ENCODE assay signal across 8 cellular contexts in the genomic region with DNA sequence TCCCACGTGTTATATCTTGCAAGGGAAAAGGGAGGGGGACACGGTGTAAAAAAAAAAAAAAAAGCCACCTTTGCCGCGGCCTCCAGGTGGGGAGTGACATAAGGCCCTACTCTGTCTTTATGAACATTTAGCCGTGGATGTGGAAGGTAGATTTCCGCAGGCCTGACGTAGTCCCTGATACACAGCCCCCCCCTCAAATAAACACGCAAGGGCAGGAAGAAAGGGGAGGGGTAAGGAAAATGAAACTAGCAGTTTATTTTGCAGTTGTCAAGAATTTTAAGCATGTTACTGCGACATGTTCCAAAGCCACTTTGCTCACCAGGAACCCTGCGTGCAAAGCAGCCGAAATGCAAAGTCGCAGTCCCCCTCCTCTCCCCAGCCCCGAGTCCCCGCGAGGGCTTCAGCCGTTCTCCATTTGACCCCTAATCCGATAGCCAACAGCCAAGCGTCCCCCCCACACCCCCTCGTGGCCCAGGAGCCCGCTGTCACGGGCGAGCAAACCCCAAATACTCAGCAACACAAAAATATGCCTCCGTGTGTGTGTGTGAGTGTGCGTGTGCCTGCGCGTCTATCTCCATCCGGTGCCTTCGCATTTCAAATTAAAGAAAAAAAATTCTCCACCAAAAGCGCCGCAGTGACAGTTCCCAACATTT. TPM values are rescaled to one million over a fixed set of nuclear protein-coding genes. Genes with fewer than 3 reads are reported as not detected.
A peak's percentile ranks its signal among the peaks of the same experiment; 100 is the strongest.
DNase-seq lines count a peak whose midpoint lies in the region; ATAC-seq and TF ChIP-seq lines count a peak whose summit lies in the region.

No MANE protein-coding gene starts in this region.

- peak overlapping the region; percentile 39 for H3K23ac ChIP-seq in neuronal stem cell (ENCODE audit: low read depth, low read length, poor library complexity)

- H3K9ac ChIP-seq in endodermal cell (ENCODE audit: extremely low read depth, low read length, poor library complexity, severe bottlenecking) (peak overlapping the region; percentile 13), neuronal stem cell (ENCODE audit: low read depth, low read length, poor library complexity) (peak overlapping the region; percentile 73)

- H3K27ac ChIP-seq in GM23338 (ENCODE audit: low read depth) (no peak overlapping the region), endodermal cell (ENCODE audit: low read depth, low read length) (no peak overlapping the region), neuronal stem cell (replicated peaks; ENCODE audit: low read length) (peak overlapping the region; percentile 72)

- H2BK5ac ChIP-seq in neuronal stem cell (ENCODE audit: low read length): no peak overlapping the region

- H3K4me3 ChIP-seq in GM23338 (peak overlapping the region; percentile 80), endodermal cell (ENCODE audit: low read length) (peak overlapping the region; percentile 81), neuronal stem cell (ENCODE audit: low read length in 2 of 2) (peak overlapping the region; percentile 70 to 86)

- POLR2A ChIA-PET in T-cell (lab: Charles Lee): no interaction called here

- H4K8ac ChIP-seq in neuronal stem cell (ENCODE audit: low read depth, low read length): no peak overlapping the region

- no peaks in the 10 kb centered on the region for H3K79me2 ChIP-seq in GM23338 (replicated peaks; ENCODE audit: insufficient read depth)

- 0 out of 2 replicates have a peak overlapping the region, but pooled peaks have one; percentile 8 for H2AFZ ChIP-seq in GM23338
- no peak overlapping the region for H2AFZ ChIP-seq in neuronal stem cell (ENCODE audit: low read length)

- peak overlapping the region; percentile 99 for H3K4me2 ChIP-seq in GM23338
- peak overlapping the region; percentile 95 for H3K4me2 ChIP-seq in neuronal stem cell (ENCODE audit: insufficient read depth, low read length, poor library complexity, severe bottlenecking)

- no peak overlapping the region for H3K4ac ChIP-seq in neuronal stem cell (ENCODE audit: low read length)

- WGBS in endodermal cell (ENCODE audit: insufficient coverage in 1 of 2, insufficient read length in 1 of 2), 2 experiments: 0 to 1% methylated on average over 10 to 26 of the region's 30 CpGs
- WGBS in neuronal stem cell (ENCODE audit: extremely low coverage in 2 of 2, insufficient read length in 2 of 2, insufficient replicate concordance in 1 of 2), 2 donors: no CpG with 5 or more reads among the region's 30 CpGs

- H3F3A ChIP-seq in GM23338 (replicated peaks; ENCODE audit: low read depth): peaks cover 35% of the 10 kb centered on the region

- no peak overlapping the region for H3K14ac ChIP-seq in neuronal stem cell (ENCODE audit: low read length)

- H3K36me3 Mint-ChIP-seq in GM23338 (ENCODE audit: low read depth): peaks cover 2% of the 10 kb centered on the region; the same call in 2 of the 3 replicates
- peaks cover 16% of the 10 kb centered on the region for H3K36me3 Mint-ChIP-seq in T-cell
- no peaks in the 10 kb centered on the region for H3K36me3 Mint-ChIP-seq in endodermal cell (ENCODE audit: low read depth)

- DNase-seq in GM23338 (ENCODE audit: low spot score) (no peak), T-cell (peak in 29 of 34 experiments; percentile 18 to 65 (median 43)), endodermal cell (peak; percentile 71), neuronal stem cell (ENCODE audit: low spot score) (no peak), DMS79 treated with DMSO at 0.1 percent for 48 hours (lab: John Stamatoyannopoulos, UW) (no peak), NCI-H446 (lab: John Stamatoyannopoulos, UW) (no peak)

- H4K20me1 ChIP-seq in GM23338 (replicated peaks; ENCODE audit: insufficient read depth): peaks cover 4% of the 10 kb centered on the region

- peaks cover 3% of the 10 kb centered on the region for H3K79me1 ChIP-seq in neuronal stem cell (ENCODE audit: low read depth, low read length)

- H3K4me1 ChIP-seq in GM23338 (ENCODE audit: insufficient read depth) (peaks cover 44% of the 10 kb centered on the region), endodermal cell (ENCODE audit: control insufficient read depth, insufficient read depth, low read length) (peaks cover 9% of the 10 kb centered on the region), neuronal stem cell (ENCODE audit: control insufficient read depth in 2 of 2, insufficient read depth in 1 of 2, low read depth in 1 of 2, low read length in 2 of 2) (peaks cover 26 to 46% of the 10 kb centered on the region in 2 donors)

- H3K9me3 Mint-ChIP-seq in GM23338: peaks cover 5% of the 10 kb centered on the region; the same call in 2 of the 3 replicates
- no peaks in the 10 kb centered on the region for H3K9me3 Mint-ChIP-seq in T-cell
- H3K9me3 Mint-ChIP-seq in endodermal cell: peaks cover 8% of the 10 kb centered on the region

- H3K27ac Mint-ChIP-seq in GM23338 (no peak overlapping the region), T-cell (peak overlapping the region; percentile 94 to 96), endodermal cell (peak overlapping the region; percentile 81)

- H4K91ac ChIP-seq in neuronal stem cell (ENCODE audit: low read depth, low read length, poor library complexity): no peak overlapping the region

- ATAC-seq in GM23338 (no peak), T-cell (replicated peaks in 1 of 4) (peak in 3 of 4 experiments; percentile 7 to 16 (median 13)), GM18502 (IDR thresholded peaks at IDR 0.05; ENCODE audit: poor library complexity, unreplicated experiment) (no peak), HG03432 (IDR thresholded peaks at IDR 0.05; ENCODE audit: unreplicated experiment) (no peak)

- H2BK15ac ChIP-seq in neuronal stem cell (ENCODE audit: low read length): no peak overlapping the region

- no peak overlapping the region for H2BK120ac ChIP-seq in neuronal stem cell (ENCODE audit: low read depth, low read length)

- no peak overlapping the region for H2BK12ac ChIP-seq in neuronal stem cell (ENCODE audit: low read length)

- H3K9me3 ChIP-seq in endodermal cell (ENCODE audit: control insufficient read depth, low read length) (no peaks in the 10 kb centered on the region), neuronal stem cell (replicated peaks in 1 of 2; ENCODE audit: control insufficient read depth in 2 of 2, insufficient read depth in 1 of 2, low read depth in 1 of 2, low read length in 2 of 2) (peaks cover 0 to 3% of the 10 kb centered on the region in 2 donors)

- peak overlapping the region; percentile 81 for H3K4me3 Mint-ChIP-seq in GM23338
- H3K4me3 Mint-ChIP-seq in T-cell: peak overlapping the region; percentile 91 to 97 (median 96)
- peak overlapping the region; percentile 67 for H3K4me3 Mint-ChIP-seq in endodermal cell

- TF ChIP-seq CTCF in GM23338 (conservative IDR thresholded peaks at IDR 0.05; ENCODE audit: low read depth in 2 of 2): no peak
- no peak for TF ChIP-seq CTCF in endodermal cell (conservative IDR thresholded peaks at IDR 0.05)

- H3K36me3 ChIP-seq in GM23338 (ENCODE audit: insufficient read depth) (no peaks in the 10 kb centered on the region), endodermal cell (ENCODE audit: control insufficient read depth, insufficient read depth, low read length) (no peaks in the 10 kb centered on the region), neuronal stem cell (replicated peaks in 1 of 2; ENCODE audit: control insufficient read depth in 2 of 2, insufficient read depth in 2 of 2, low read length in 2 of 2) (peaks cover 0 to 48% of the 10 kb centered on the region in 2 donors)

- peaks cover 88% of the 10 kb centered on the region for H3K27me3 ChIP-seq in GM23338 (ENCODE audit: insufficient read depth)
- peaks cover 87% of the 10 kb centered on the region for H3K27me3 ChIP-seq in endodermal cell (ENCODE audit: control insufficient read depth, insufficient read depth, low read length, poor library complexity, severe bottlenecking)
- H3K27me3 ChIP-seq in neuronal stem cell (ENCODE audit: control insufficient read depth in 3 of 3, insufficient read depth in 3 of 3, low read depth in 1 of 3, low read length in 3 of 3): peaks cover 34 to 78% (median 48%) of the 10 kb centered on the region in 3 experiments

- no peaks in the 10 kb centered on the region for H3K9me2 ChIP-seq in GM23338 (ENCODE audit: insufficient read depth)

- peak overlapping the region; percentile 76 for H3K18ac ChIP-seq in neuronal stem cell (ENCODE audit: low read length)

- peaks cover 42% of the 10 kb centered on the region for H3K4me1 Mint-ChIP-seq in GM23338
- H3K4me1 Mint-ChIP-seq in T-cell: peaks cover 32 to 63% (median 41%) of the 10 kb centered on the region in 3 donors
- H3K4me1 Mint-ChIP-seq in endodermal cell: peaks cover 13% of the 10 kb centered on the region

- H3K27me3 Mint-ChIP-seq in GM23338 (ENCODE audit: insufficient read depth, low read depth, poor library complexity) (peaks cover 92% of the 10 kb centered on the region), T-cell (peaks cover 4 to 27% of the 10 kb centered on the region in 2 donors), endodermal cell (ENCODE audit: insufficient read depth) (peaks cover 89% of the 10 kb centered on the region)

- CTCF ChIA-PET in T-cell (lab: Charles Lee): interaction anchor here in 1 of 2 donors (0.7 kb wide), 1 partner anchor 44 kb away, joined by 3 read pairs; no protein-coding TSS in a partner anchor

- H2AK5ac ChIP-seq in neuronal stem cell (ENCODE audit: low read depth, low read length): peak overlapping the region; percentile 41

TF ChIP-seq in GM23338, 12 proteins besides CTCF, POLR2A, EP300 and RAD21:
- peak; percentile 69 for TF ChIP-seq EZH2 (IDR thresholded peaks at IDR 0.05; ENCODE audit: low read depth, unreplicated experiment)
- TF ChIP-seq POLR2AphosphoS5 (IDR thresholded peaks at IDR 0.05; ENCODE audit: low read depth): no peak

RNA-seq across cellular contexts. Expression of gene CBX4, which starts 1.2 kb away (rescaled TPM):
- 4.6 and 5.7 TPM in 2 replicates for total RNA-seq in GM23338 (2014; rRNA removed; shearing (Covaris generic))
- 1.4 TPM in 2 replicates for polyA plus RNA-seq in GM23338 (2016; fragmentation: Nextera tagmentation; extraction: Ambion mirVana)
- total RNA-seq in T-cell: 100 to 1,000 TPM in 2 of 5 donors, 10 to 100 TPM in 3; 63.2 to 138 (median 70.2) TPM
- total RNA-seq in endodermal cell: 1 to 10 TPM; 4.2 to 4.9 TPM
- 14.4 TPM for polyA plus RNA-seq in endodermal cell (2013, experiment 1 of 2)
- 9.6 TPM for polyA plus RNA-seq in endodermal cell (2013, experiment 2 of 2)
- 10.0 TPM for polyA plus RNA-seq in neuronal stem cell (2013, experiment 1 of 2)
- 10.0 TPM for polyA plus RNA-seq in neuronal stem cell (2013, experiment 2 of 2)

RNA-seq across cellular contexts. Expression of gene CBX8, which starts 41.1 kb away (rescaled TPM):
- 0.16 and 1.0 TPM in 2 replicates for total RNA-seq in GM23338 (2014; rRNA removed; shearing (Covaris generic))
- polyA plus RNA-seq in GM23338 (2016; fragmentation: Nextera tagmentation; extraction: Ambion mirVana): 1.1 and 1.3 TPM in 2 replicates
- total RNA-seq in T-cell (1 to 10 TPM; 1.9 to 5.1 (median 3.9) TPM), endodermal cell (1 to 10 TPM; 5.4 to 5.6 TPM)
- 11.0 TPM for polyA plus RNA-seq in endodermal cell (2013, experiment 1 of 2)
- polyA plus RNA-seq in endodermal cell (2013, experiment 2 of 2): 8.7 TPM
- 5.5 TPM for polyA plus RNA-seq in neuronal stem cell (2013, experiment 1 of 2)
- 5.0 TPM for polyA plus RNA-seq in neuronal stem cell (2013, experiment 2 of 2)

Comparison
In these comparisons a context has a peak if more than half of its experiments do, and no peak if none do; other contexts are left out.
1. ATAC-seq: peak in T-cell (3 of 4); none in GM23338 (single experiment), GM18502 (single experiment) and HG03432 (single experiment).
2. DNase-seq: peak in T-cell (29 of 34) and endodermal cell (single experiment); none in GM23338 (single experiment), neuronal stem cell (single experiment), DMS79 treated with DMSO at 0.1 percent for 48 hours (single experiment) and NCI-H446 (0 of 2).
3. Peak in every context shown above with its lines, with median percentiles within 50 percentile points of each other: H3K4me3 ChIP-seq and H3K4me3 Mint-ChIP-seq.